16 cellular contexts compared by ENCODE assay signal in genomic region chr17:14011740-14012405, GRCh38. TPM values are rescaled to one million over a fixed set of nuclear protein-coding genes. Genes with fewer than 3 reads are reported as not detected.
DNase-seq lines count a peak whose midpoint lies in the region; ATAC-seq, FAIRE-seq and TF ChIP-seq lines count a peak whose summit lies in the region.
"Had no signal": no experiment of that assay in that cellular context is flagged by ENCODE, and none has a peak within 500 bp of the region (broad histone marks: within the 10 kb centered on the region; RNA-seq: fewer than 3 reads in every experiment).

No MANE protein-coding gene starts in this region.

- H3K36me3 ChIP-seq in liver (ENCODE audit: control insufficient read depth in 4 of 4, insufficient read depth in 3 of 4, low read depth in 1 of 4, low read length in 3 of 4): no peaks in the 10 kb centered on the region
- H3K36me3 ChIP-seq in HepG2 (replicated peaks in 1 of 2; ENCODE audit: control insufficient read depth in 1 of 2, insufficient read depth in 2 of 2, low read length in 2 of 2): no peaks in the 10 kb centered on the region
- no peaks in the 10 kb centered on the region for H3K36me3 ChIP-seq in Peyer's patch

- peak overlapping the region; percentile 72 to 82 for H3K27ac ChIP-seq in liver (ENCODE audit: low read depth in 1 of 2, low read length in 2 of 2)
- no peak overlapping the region for H3K27ac ChIP-seq in HepG2 (ENCODE audit: extremely low read length, insufficient read depth, low read length)
- H3K27ac ChIP-seq in VCaP: peak overlapping the region; percentile 41; the same call in 1 of the 2 replicates
- no peak overlapping the region for H3K27ac ChIP-seq in Peyer's patch

- H3K9ac ChIP-seq in liver (ENCODE audit: low read depth in 1 of 2, low read length in 2 of 2): no peak overlapping the region
- H3K9ac ChIP-seq in HepG2 (ENCODE audit: insufficient read depth, low read depth, low read length): no peak overlapping the region

- H3K4me1 ChIP-seq in liver (ENCODE audit: control insufficient read depth in 4 of 4, insufficient read depth in 4 of 4, low read length in 3 of 4) (peaks cover 2 to 62% (median 50%) of the 10 kb centered on the region in 4 donors), HepG2 (ENCODE audit: insufficient read depth, low read length) (peaks cover 3% of the 10 kb centered on the region; the same call in 1 of the 2 replicates), Peyer's patch (no peaks in the 10 kb centered on the region)

- CTCF ChIA-PET in HepG2 (lab: Yijun Ruan, JAX; ENCODE audit: low intra/inter-chr PET ratio, low total read pairs): no interaction called here

- in situ Hi-C loops in HepG2 (cut with HindIII; ENCODE audit: extremely low pct_ligation_motif_present, low pct_unique_long_range_greater_than_20kb): no loop called here

- no peaks in the 10 kb centered on the region for H3K27me3 ChIP-seq in liver (ENCODE audit: control insufficient read depth in 4 of 4, insufficient read depth in 4 of 4, low read length in 3 of 4)
- H3K27me3 ChIP-seq in HepG2 (ENCODE audit: control insufficient read depth in 1 of 2, insufficient read depth in 2 of 2, low read length in 2 of 2): no peaks in the 10 kb centered on the region
- H3K27me3 ChIP-seq in Peyer's patch: no peaks in the 10 kb centered on the region

- TF ChIP-seq RAD21 in liver (IDR thresholded peaks at IDR 0.05): peak in 1 of 2 donors; percentile 56
- TF ChIP-seq RAD21 in HepG2 (CRISPR knock-in tag; IDR thresholded peaks at IDR 0.05): no peak

- DNase-seq in HepG2 (ENCODE audit: low spot score) (no peak), left ventricle myocardium superior (peak; percentile 51), SKM-1 (lab: John Stamatoyannopoulos, UW; ENCODE audit: unreplicated experiment) (no peak), pons (ENCODE audit: low spot score) (no peak), Peyer's patch (no peak)
- DNase-seq: AML-193; CD4-positive, CD25-positive, alpha-beta regulatory T cell; DMS53; H9; NCI-H1092; NCI-H1694; NCI-H446 treated with DMSO at 0.1 percent for 48 hours; NCI-H774 had no signal

- no peak for TF ChIP-seq CTCF in liver (IDR thresholded peaks at IDR 0.05; ENCODE audit: low read depth, low read length, missing input control)
- TF ChIP-seq CTCF in HepG2 (CRISPR knock-in tag; IDR thresholded peaks at IDR 0.05): no peak
- TF ChIP-seq CTCF in VCaP (conservative IDR thresholded peaks at IDR 0.05): no peak
- TF ChIP-seq CTCF in Peyer's patch (IDR thresholded peaks at IDR 0.05): no peak

- no TSS peak for BruUV-seq in HepG2 (replicated peaks; lab: Mats Ljungman, UMichigan)

- WGBS in liver: 29% methylated on average over 4 of the region's 4 CpGs
- 82% methylated on average over 4 of the region's 4 CpGs for WGBS in HepG2 (ENCODE audit: low lambda C conversion rate)

- H3K79me2 ChIP-seq in HepG2 (ENCODE audit: insufficient read depth, low read length): no peaks in the 10 kb centered on the region

- no peak for FAIRE-seq in HepG2 (lab: Jason Lieb, UNC)
- FAIRE-seq: GM12892 had no signal

- no peaks in the 10 kb centered on the region for H4K20me1 ChIP-seq in HepG2 (ENCODE audit: insufficient read depth, low read length)

- intact Hi-C loops in HepG2 (cut with micrococcal nuclease; ENCODE audit: unreplicated experiment): no loop called here
- intact Hi-C loops in left ventricle myocardium superior (cut with micrococcal nuclease): no loop called here

- H3K4me3 ChIP-seq in liver (ENCODE audit: low read depth in 1 of 3, low read length in 3 of 3) (no peak overlapping the region), HepG2 (replicated peaks in 1 of 3; ENCODE audit: insufficient read depth in 1 of 3, low read depth in 2 of 3, low read length in 3 of 3) (no peak overlapping the region), Peyer's patch (no peak overlapping the region)

- POLR2A ChIA-PET in HepG2 (lab: Yijun Ruan, JAX): no interaction called here

- TF ChIP-seq EP300 in HepG2 (IDR thresholded peaks at IDR 0.05; ENCODE audit: low read depth in 2 of 2, low read length in 2 of 2) (no peak), HepG2 (CRISPR knock-in tag; IDR thresholded peaks at IDR 0.05; ENCODE audit: borderline replicate concordance) (no peak)

- H2AFZ ChIP-seq in HepG2 (ENCODE audit: low read length): no peak overlapping the region

- TF ChIP-seq POLR2A in HepG2 (IDR thresholded peaks at IDR 0.05; ENCODE audit: insufficient read depth in 1 of 2, low read depth in 2 of 2, low read length in 2 of 2): no peak
- no peak for TF ChIP-seq POLR2A in Peyer's patch (IDR thresholded peaks at IDR 0.05)

- H3K4me2 ChIP-seq in HepG2 (ENCODE audit: low read depth, low read length): no peak overlapping the region

- H3K9me3 ChIP-seq in liver (ENCODE audit: control insufficient read depth in 4 of 4, low read length in 3 of 4) (no peaks in the 10 kb centered on the region), HepG2 (ENCODE audit: low read length) (no peaks in the 10 kb centered on the region), Peyer's patch (no peaks in the 10 kb centered on the region)

- ATAC-seq in HepG2 (no peak), left ventricle myocardium superior (peak; percentile 54)

TF ChIP-seq in liver, 16 proteins besides CTCF, POLR2A, EP300 and RAD21 (continues in another document):
- TF ChIP-seq ZBTB33 (IDR thresholded peaks at IDR 0.05): no peak

TF ChIP-seq in HepG2, 621 proteins besides CTCF, POLR2A, EP300 and RAD21 (continues in another document):
- TF ChIP-seq ZBTB46 (CRISPR knock-in tag; IDR thresholded peaks at IDR 0.05; ENCODE audit: borderline replicate concordance): no peak
- TF ChIP-seq ZNF343 (CRISPR knock-in tag; IDR thresholded peaks at IDR 0.05): no peak
- TF ChIP-seq SIX1 (CRISPR knock-in tag; IDR thresholded peaks at IDR 0.05; ENCODE audit: borderline replicate concordance): no peak
- no peak for TF ChIP-seq ZNF143 (CRISPR knock-in tag; IDR thresholded peaks at IDR 0.05)
- TF ChIP-seq HNRNPUL1 (IDR thresholded peaks at IDR 0.05; ENCODE audit: low read depth, low read length): no peak
- no peak for TF ChIP-seq ZNF251 (CRISPR knock-in tag; IDR thresholded peaks at IDR 0.05)
- TF ChIP-seq ZBTB10 (CRISPR knock-in tag; IDR thresholded peaks at IDR 0.05; ENCODE audit: borderline replicate concordance): no peak
- no peak for TF ChIP-seq TRIM24 (CRISPR knock-in tag; IDR thresholded peaks at IDR 0.05)

RNA-seq across cellular contexts. Expression of gene COX10, which starts 57.4 kb away (rescaled TPM):
- 10 to 100 TPM in 1 of 2 donors, 1 to 10 TPM in 1; 7.0 to 15.1 TPM for total RNA-seq in liver
- polyA plus RNA-seq in liver: 1 to 10 TPM; 7.7 to 9.8 TPM
- 20.1 and 20.6 TPM in 2 replicates for total RNA-seq in HepG2 (2016; rRNA removed; fragmentation: Illumina TruSeq; extraction: Trizol)
- total RNA-seq in HepG2 (2016; cell fraction: cytosol; rRNA removed; fragmentation: Illumina TruSeq; extraction: Trizol; ENCODE audit: low read depth): 18.1 and 18.3 TPM in 2 replicates
- 16.9 and 20.5 TPM in 2 replicates for total RNA-seq in HepG2 (2016; cell fraction: insoluble cytoplasmic fraction; rRNA removed; fragmentation: Illumina TruSeq; extraction: Trizol)
- 26.4 and 26.7 TPM in 2 replicates for total RNA-seq in HepG2 (2016; cell fraction: membrane; rRNA removed; fragmentation: Illumina TruSeq; extraction: Trizol)
- 27.8 and 29.9 TPM in 2 replicates for total RNA-seq in HepG2 (2016; cell fraction: nucleus; rRNA removed; fragmentation: Illumina TruSeq; extraction: Trizol)
- polyA plus RNA-seq in HepG2 (2011; rRNA removed): 12.4 and 13.9 TPM in 2 replicates
- polyA plus RNA-seq in HepG2 (2011; cell fraction: cytosol; rRNA removed): 16.3 and 17.6 TPM in 2 replicates
- polyA plus RNA-seq in HepG2 (2011; cell fraction: nucleus; rRNA removed): 12.9 and 14.5 TPM in 2 replicates
- polyA plus RNA-seq in HepG2 (2012): 9.9 and 11.0 TPM in 2 replicates
- 13.0 and 16.0 TPM in 2 replicates for polyA plus RNA-seq in HepG2 (2016; cell fraction: cytosol; fragmentation: Illumina TruSeq; extraction: Trizol; ENCODE audit: low read depth)
- 16.1 and 19.3 TPM in 2 replicates for polyA plus RNA-seq in HepG2 (2016; cell fraction: insoluble cytoplasmic fraction; fragmentation: Illumina TruSeq; extraction: Trizol; ENCODE audit: low read depth)
- polyA plus RNA-seq in HepG2 (2016; cell fraction: membrane; fragmentation: Illumina TruSeq; extraction: Trizol; ENCODE audit: low read depth): 17.8 and 20.2 TPM in 2 replicates
- 11.9 and 14.5 TPM in 2 replicates for polyA plus RNA-seq in HepG2 (2016; cell fraction: nucleus; fragmentation: Illumina TruSeq; extraction: Trizol; ENCODE audit: insufficient read depth, low read depth)
- polyA minus RNA-seq in HepG2 (2011; rRNA and poly(A)+ RNA removed; ENCODE audit: low replicate concordance): 26.5 and 30.3 TPM in 2 replicates
- polyA minus RNA-seq in HepG2 (2011; cell fraction: cytosol; rRNA and poly(A)+ RNA removed): 18.2 and 20.8 TPM in 2 replicates
- 49.0 and 54.1 TPM in 2 replicates for polyA minus RNA-seq in HepG2 (2011; cell fraction: nucleus; rRNA and poly(A)+ RNA removed)
- total RNA-seq in left ventricle myocardium superior: 50.6 TPM
- 10 to 100 TPM; 23.9 to 90.9 (median 64.4) TPM for total RNA-seq in Peyer's patch

Comparison
In these comparisons a context has a peak if more than half of its experiments do, and no peak if none do; other contexts are left out.
1. H3K27ac ChIP-seq: peak in liver (2 of 2) and VCaP (single experiment); none in HepG2 (single experiment) and Peyer's patch (0 of 4).